Comparison of ENCODE assay signal across 8 cellular contexts in genomic region chr20:62501801-62502495, GRCh38. TPM values are rescaled to one million over a fixed set of nuclear protein-coding genes. Genes with fewer than 3 reads are reported as not detected.
DNase-seq lines count a peak whose midpoint lies in the region; ATAC-seq and TF ChIP-seq lines count a peak whose summit lies in the region.

No MANE protein-coding gene starts in this region.

- no peak overlapping the region for H3K27ac ChIP-seq in mammary epithelial cell (ENCODE audit: insufficient read depth, low read depth, low read length)

- H3K36me3 ChIP-seq in mammary epithelial cell (ENCODE audit: insufficient read depth, low read length), result no peaks in the 10 kb centered on the region

- no peaks in the 10 kb centered on the region for H4K20me1 ChIP-seq in mammary epithelial cell (ENCODE audit: insufficient read depth, low read length)

- ATAC-seq in GM18520 (IDR thresholded peaks at IDR 0.05; ENCODE audit: unreplicated experiment) (peak; percentile 88), HG02970 (IDR thresholded peaks at IDR 0.05; ENCODE audit: low FRiP score, unreplicated experiment) (peak; percentile 59), HG02840 (IDR thresholded peaks at IDR 0.05; ENCODE audit: low FRiP score, unreplicated experiment) (no peak), Right ventricle myocardium superior (ENCODE audit: poor library complexity) (no peak)

- H3K4me1 Mint-ChIP-seq in T-helper 1 cell treated with Interleukin-12 subunit alpha and Interleukin-12 subunit beta and Interleukin-4 antibody, amounts not matched to agents 30 μg/mL and 1 μg/mL, for 36 hours (ENCODE audit: low read depth), result peaks cover 23% of the 10 kb centered on the region

- dilution Hi-C loops in mammary epithelial cell (cut with HindIII; ENCODE audit: low sequenced_read_pairs), result no loop called here

- in situ Hi-C loops in mammary epithelial cell (cut with MboI; ENCODE audit: low sequenced_read_pairs in 2 of 2), result loop anchor here (10.0 kb wide), 1 partner anchor 113 kb away; no protein-coding TSS in a partner anchor

- H3K27me3 ChIP-seq in mammary epithelial cell (ENCODE audit: insufficient read depth, low read length), result no peaks in the 10 kb centered on the region

- DNase-seq in mammary epithelial cell, result peak; percentile 82
- peak; percentile 52 to 59 for DNase-seq in stimulated activated CD4-positive, alpha-beta T cell treated with anti-CD3 and anti-CD28 coated beads, Interleukin-2, amount 100 ng/mL, for 48 hours
- DNase-seq in Right ventricle myocardium superior, result no peak
- DNase-seq in DMS79 treated with DMSO at 0.1 percent for 48 hours (lab: John Stamatoyannopoulos, UW), result no peak

- H3K27ac Mint-ChIP-seq in T-helper 1 cell treated with Interleukin-12 subunit alpha and Interleukin-12 subunit beta and Interleukin-4 antibody, amounts not matched to agents 30 μg/mL and 1 μg/mL, for 36 hours, result peak overlapping the region; percentile 97

- no peak overlapping the region for H3K9ac ChIP-seq in mammary epithelial cell (ENCODE audit: insufficient read depth, low read length)

- WGBS in mammary epithelial cell (ENCODE audit: low coverage, missing lambda C conversion rate), result 91% methylated on average over 12 of the region's 13 CpGs

- intact Hi-C loops in mammary epithelial cell (cut with micrococcal nuclease) (no loop called here), Right ventricle myocardium superior (cut with DNase I) (loop anchor here (5.0 to 10.0 kb wide), 4 partner anchors 65 to 285 kb away; no protein-coding TSS in a partner anchor)

- H3K36me3 Mint-ChIP-seq in T-helper 1 cell treated with Interleukin-12 subunit alpha and Interleukin-12 subunit beta and Interleukin-4 antibody, amounts not matched to agents 30 μg/mL and 1 μg/mL, for 36 hours (ENCODE audit: low read depth), result peaks cover 3% of the 10 kb centered on the region

- H3K4me1 ChIP-seq in mammary epithelial cell (ENCODE audit: insufficient read depth, low read length), result peaks cover 9% of the 10 kb centered on the region

- H3K4me3 Mint-ChIP-seq in T-helper 1 cell treated with Interleukin-12 subunit alpha and Interleukin-12 subunit beta and Interleukin-4 antibody, amounts not matched to agents 30 μg/mL and 1 μg/mL, for 36 hours, result peak overlapping the region; percentile 38

- no peaks in the 10 kb centered on the region for H3K79me2 ChIP-seq in mammary epithelial cell (ENCODE audit: insufficient read depth, low read length)

- peaks cover 5% of the 10 kb centered on the region for H3K9me3 Mint-ChIP-seq in T-helper 1 cell treated with Interleukin-12 subunit alpha and Interleukin-12 subunit beta and Interleukin-4 antibody, amounts not matched to agents 30 μg/mL and 1 μg/mL, for 36 hours

- no peak overlapping the region for H3K4me2 ChIP-seq in mammary epithelial cell (ENCODE audit: insufficient read depth, low read depth, low read length)

- CTCF ChIA-PET in mammary epithelial cell (lab: Charles Lee; ENCODE audit: low non-redundant PET), result no interaction called here

- H3K27me3 Mint-ChIP-seq in T-helper 1 cell treated with Interleukin-12 subunit alpha and Interleukin-12 subunit beta and Interleukin-4 antibody, amounts not matched to agents 30 μg/mL and 1 μg/mL, for 36 hours (ENCODE audit: low read depth), result no peaks in the 10 kb centered on the region

- TF ChIP-seq CTCF in mammary epithelial cell (conservative IDR thresholded peaks at IDR 0.05 in 1 of 2, IDR thresholded peaks at IDR 0.05 in 1 of 2; ENCODE audit: extremely low read depth in 1 of 2, insufficient read depth in 1 of 2, low read depth in 1 of 2, low read length in 2 of 2), result no peak

- BruUV-seq in mammary epithelial cell (replicated peaks; lab: Mats Ljungman, UMichigan), result no TSS peak

- H2AFZ ChIP-seq in mammary epithelial cell (ENCODE audit: low read depth, low read length), result no peak overlapping the region

- no peak overlapping the region for H3K4me3 ChIP-seq in mammary epithelial cell (replicated peaks in 1 of 3; ENCODE audit: insufficient read depth in 1 of 3, low read depth in 2 of 3, low read length in 3 of 3)

- no peaks in the 10 kb centered on the region for H3K9me3 ChIP-seq in mammary epithelial cell (replicated peaks; ENCODE audit: insufficient read depth, low read length)

RNA-seq across cellular contexts. Expression of gene GATA5, which starts 26.2 kb away (rescaled TPM):
- total RNA-seq in mammary epithelial cell (not detected), Right ventricle myocardium superior (1.7 TPM)
- polyA plus RNA-seq in mammary epithelial cell, result not detected
- not detected for polyA minus RNA-seq in mammary epithelial cell

Comparison
In these comparisons a context has a peak if more than half of its experiments do, and no peak if none do; other contexts are left out.
1. ATAC-seq: peak in GM18520 (single experiment) and HG02970 (single experiment); none in HG02840 (single experiment) and Right ventricle myocardium superior (single experiment).
2. DNase-seq: peak in mammary epithelial cell (single experiment) and stimulated activated CD4-positive, alpha-beta T cell treated with anti-CD3 and anti-CD28 coated beads, Interleukin-2, amount 100 ng/mL, for 48 hours (2 of 2); none in Right ventricle myocardium superior (single experiment) and DMS79 treated with DMSO at 0.1 percent for 48 hours (single experiment).